In genomic region chr1:94522304-94522703, GRCh38 we compare ENCODE assay signal across 8 cellular contexts. TPM values are rescaled to one million over a fixed set of nuclear protein-coding genes. Genes with fewer than 3 reads are reported as not detected.
DNase-seq lines count a peak whose midpoint lies in the region; ATAC-seq, FAIRE-seq and TF ChIP-seq lines count a peak whose summit lies in the region.

No MANE protein-coding gene starts in this region.

- H3K4me3 Mint-ChIP-seq in activated T-helper 1 cell treated with anti-CD3 and anti-CD28 coated beads, Interleukin-12 subunit alpha, Interleukin-12 subunit beta, Interleukin-2, Interleukin-4 antibody, amounts not matched to agents 30 ng/mL and 10 ng/mL and 1 ng/mL, durations not matched to agents 14 hours and 24 hours and 36 hours, result no peak overlapping the region

- WGBS in small intestine, 3 donors, result 15 to 33% (median 20%) methylated on average over 4 of the region's 4 CpGs
- WGBS in stomach, 5 donors, result 23 to 44% (median 33%) methylated on average over 4 of the region's 4 CpGs

- no peaks in the 10 kb centered on the region for H3K9me3 ChIP-seq in small intestine (ENCODE audit: control insufficient read depth, low read depth)
- H3K9me3 ChIP-seq in stomach, result no peaks in the 10 kb centered on the region

- TF ChIP-seq EP300 in stomach (IDR thresholded peaks at IDR 0.05), result no peak

- DNase-seq in NCI-H748 (lab: John Stamatoyannopoulos, UW; ENCODE audit: unreplicated experiment), result peak; percentile 32
- no peak for DNase-seq in NCI-H748 treated with DMSO at 0.1 percent for 48 hours (lab: John Stamatoyannopoulos, UW)
- peak; percentile 59 for DNase-seq in OCI-M1 (lab: John Stamatoyannopoulos, UW)
- DNase-seq in fibroblast of the aortic adventitia (ENCODE audit: low read depth), result peak; percentile 82
- DNase-seq in small intestine, result peak; percentile 55
- no peak for DNase-seq in activated T-helper 1 cell treated with anti-CD3 and anti-CD28 coated beads, Interleukin-12 subunit alpha, Interleukin-12 subunit beta, Interleukin-2, Interleukin-4 antibody, amounts not matched to agents 30 ng/mL and 10 ng/mL and 1 ng/mL, durations not matched to agents 14 hours and 24 hours and 36 hours (ENCODE audit: low spot score)
- DNase-seq in stomach, result no peak

- TF ChIP-seq POLR2A in stomach (IDR thresholded peaks at IDR 0.05), result no peak

- peaks cover 2% of the 10 kb centered on the region for H3K36me3 Mint-ChIP-seq in activated T-helper 1 cell treated with anti-CD3 and anti-CD28 coated beads, Interleukin-12 subunit alpha, Interleukin-12 subunit beta, Interleukin-2, Interleukin-4 antibody, amounts not matched to agents 30 ng/mL and 10 ng/mL and 1 ng/mL, durations not matched to agents 14 hours and 24 hours and 36 hours (ENCODE audit: low read depth)

- H3K4me3 ChIP-seq in fibroblast of the aortic adventitia (ENCODE audit: low read depth, low read length) (no peak overlapping the region), small intestine (ENCODE audit: low read depth in 1 of 2, low read length in 2 of 2) (no peak overlapping the region), stomach (no peak overlapping the region)

- no peaks in the 10 kb centered on the region for H3K9me3 Mint-ChIP-seq in activated T-helper 1 cell treated with anti-CD3 and anti-CD28 coated beads, Interleukin-12 subunit alpha, Interleukin-12 subunit beta, Interleukin-2, Interleukin-4 antibody, amounts not matched to agents 30 ng/mL and 10 ng/mL and 1 ng/mL, durations not matched to agents 14 hours and 24 hours and 36 hours

- peaks cover 16% of the 10 kb centered on the region for H3K27me3 Mint-ChIP-seq in activated T-helper 1 cell treated with anti-CD3 and anti-CD28 coated beads, Interleukin-12 subunit alpha, Interleukin-12 subunit beta, Interleukin-2, Interleukin-4 antibody, amounts not matched to agents 30 ng/mL and 10 ng/mL and 1 ng/mL, durations not matched to agents 14 hours and 24 hours and 36 hours (ENCODE audit: insufficient read depth)

- H3K4me1 Mint-ChIP-seq in activated T-helper 1 cell treated with anti-CD3 and anti-CD28 coated beads, Interleukin-12 subunit alpha, Interleukin-12 subunit beta, Interleukin-2, Interleukin-4 antibody, amounts not matched to agents 30 ng/mL and 10 ng/mL and 1 ng/mL, durations not matched to agents 14 hours and 24 hours and 36 hours (ENCODE audit: low read depth), result no peaks in the 10 kb centered on the region

- H3K27ac Mint-ChIP-seq in activated T-helper 1 cell treated with anti-CD3 and anti-CD28 coated beads, Interleukin-12 subunit alpha, Interleukin-12 subunit beta, Interleukin-2, Interleukin-4 antibody, amounts not matched to agents 30 ng/mL and 10 ng/mL and 1 ng/mL, durations not matched to agents 14 hours and 24 hours and 36 hours, result no peak overlapping the region

- peaks cover 3 to 4% of the 10 kb centered on the region in 2 donors for H3K36me3 ChIP-seq in small intestine (ENCODE audit: control insufficient read depth in 2 of 2, insufficient read depth in 2 of 2, low read length in 2 of 2)
- peaks cover 4 to 15% (median 10%) of the 10 kb centered on the region in 4 donors for H3K36me3 ChIP-seq in stomach

- no peaks in the 10 kb centered on the region for H3K27me3 ChIP-seq in small intestine (ENCODE audit: control insufficient read depth in 2 of 2, insufficient read depth in 2 of 2, low read length in 2 of 2)
- no peaks in the 10 kb centered on the region for H3K27me3 ChIP-seq in stomach

- no peak for ATAC-seq in HG02763 (IDR thresholded peaks at IDR 0.05; ENCODE audit: unreplicated experiment)

- H3K4me1 ChIP-seq in small intestine (ENCODE audit: control insufficient read depth in 2 of 2, insufficient read depth in 1 of 2, low read depth in 1 of 2, low read length in 1 of 2) (peaks cover 0 to 2% of the 10 kb centered on the region in 2 donors), stomach (peaks cover 0 to 5% (median 1%) of the 10 kb centered on the region in 4 donors)

- no peak for FAIRE-seq in small intestine (lab: Jason Lieb, UNC)

- H3K27ac ChIP-seq in small intestine (ENCODE audit: low read depth in 1 of 2, low read length in 1 of 2) (no peak overlapping the region), stomach (no peak overlapping the region)

- peak; percentile 59 for TF ChIP-seq CTCF in fibroblast of the aortic adventitia (IDR thresholded peaks at IDR 0.05; ENCODE audit: insufficient read depth, low read length)
- TF ChIP-seq CTCF in stomach (IDR thresholded peaks at IDR 0.05), result peak in 2 of 7 experiments; percentile 10 to 16

- intact Hi-C loops in activated T-helper 1 cell treated with anti-CD3 and anti-CD28 coated beads, Interleukin-12 subunit alpha, Interleukin-12 subunit beta, Interleukin-2, Interleukin-4 antibody, amounts not matched to agents 30 ng/mL and 10 ng/mL and 1 ng/mL, durations not matched to agents 14 hours and 24 hours and 36 hours (cut with micrococcal nuclease), result loop anchor here (1.0 kb wide), 1 partner anchor 284 kb away; no protein-coding TSS in a partner anchor
- intact Hi-C loops in stomach (cut with DNase I; ENCODE audit: low total_unique reads), result loop anchor here (5.0 kb wide), 1 partner anchor 285 kb away; no protein-coding TSS in a partner anchor

RNA-seq across cellular contexts. Expression of gene F3, which starts 19.3 kb away (rescaled TPM):
- total RNA-seq in fibroblast of the aortic adventitia (ENCODE audit: low replicate concordance) (6.9 and 24.0 TPM in 2 replicates), stomach (100 to 1,000 TPM in 3 of 5 donors, 10 to 100 TPM in 2; 36.6 to 206 (median 108) TPM)
- polyA plus RNA-seq in small intestine (10 to 100 TPM; 11.0 to 23.9 (median 13.2) TPM), stomach (10 to 100 TPM; 40.7 to 67.2 (median 43.8) TPM)
- 0.16 and 0.32 TPM in 2 replicates for total RNA-seq in activated T-helper 1 cell treated with anti-CD3 and anti-CD28 coated beads, Interleukin-12 subunit alpha, Interleukin-12 subunit beta, Interleukin-2, Interleukin-4 antibody, amounts not matched to agents 30 ng/mL and 10 ng/mL and 1 ng/mL, durations not matched to agents 14 hours and 24 hours and 36 hours

Comparison
In these comparisons a context has a peak if more than half of its experiments do, and no peak if none do; other contexts are left out.
1. DNase-seq: peak in NCI-H748 (single experiment), OCI-M1 (single experiment), fibroblast of the aortic adventitia (single experiment) and small intestine (single experiment); none in NCI-H748 treated with DMSO at 0.1 percent for 48 hours (single experiment), activated T-helper 1 cell treated with anti-CD3 and anti-CD28 coated beads, Interleukin-12 subunit alpha, Interleukin-12 subunit beta, Interleukin-2, Interleukin-4 antibody, amounts not matched to agents 30 ng/mL and 10 ng/mL and 1 ng/mL, durations not matched to agents 14 hours and 24 hours and 36 hours (single experiment) and stomach (single experiment).